Comparison of ENCODE assay signal across 1 cellular context in the genomic region with DNA sequence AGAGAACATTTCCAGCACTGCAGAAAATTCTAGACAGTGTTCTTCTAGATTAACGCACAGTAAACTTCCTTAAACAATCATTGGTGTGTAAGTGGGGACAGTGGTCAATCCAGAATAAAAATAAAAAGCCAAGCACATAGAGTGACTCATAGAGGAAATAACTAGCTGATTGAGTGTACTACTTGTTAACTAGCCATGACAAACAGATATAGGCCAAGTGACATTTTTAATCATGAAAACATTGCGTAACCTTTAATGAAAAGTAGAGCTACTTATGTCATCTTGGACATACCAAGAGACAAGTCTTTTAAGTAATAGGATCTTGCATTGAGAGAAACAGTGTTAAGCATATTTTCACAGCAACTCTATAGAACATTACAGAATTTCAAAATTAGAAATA.
A peak's percentile ranks its signal among the peaks of the same experiment; 100 is the strongest.
TF ChIP-seq lines count a peak whose summit lies in the region.

No MANE protein-coding gene starts in this region.

TF ChIP-seq in K562, 482 proteins besides CTCF, POLR2A, EP300 and RAD21 (continued from another document and continues in another):
- TF ChIP-seq ZNF449 (CRISPR knock-in tag; IDR thresholded peaks at IDR 0.05) (no peak), SAP30 (IDR thresholded peaks at IDR 0.05; ENCODE audit: borderline replicate concordance, insufficient read depth, low read depth, low read length, poor library complexity, severe bottlenecking) (no peak), TRIM25 (IDR thresholded peaks at IDR 0.05; ENCODE audit: borderline replicate concordance) (no peak), MTA3 (IDR thresholded peaks at IDR 0.05; ENCODE audit: borderline replicate concordance) (no peak), CHD2 (IDR thresholded peaks at IDR 0.05; ENCODE audit: low read depth, low read length) (no peak), FOXO4 (CRISPR knock-in tag; IDR thresholded peaks at IDR 0.05) (no peak), ELK3 (CRISPR knock-in tag; IDR thresholded peaks at IDR 0.05) (no peak), ZNF3 (CRISPR knock-in tag; IDR thresholded peaks at IDR 0.05) (no peak), TEAD1 (CRISPR knock-in tag; IDR thresholded peaks at IDR 0.05) (no peak), ATF3 (IDR thresholded peaks at IDR 0.05) (peak; percentile 85), ATF3 (CRISPR knock-in tag; conservative IDR thresholded peaks at IDR 0.05) (no peak), PRPF4 (IDR thresholded peaks at IDR 0.05; ENCODE audit: insufficient read depth, low read depth, low read length, poor library complexity, severe bottlenecking) (no peak), HMG20A (CRISPR knock-in tag; conservative IDR thresholded peaks at IDR 0.05) (no peak), POLR2B (IDR thresholded peaks at IDR 0.05; ENCODE audit: low read depth, partially characterized antibody) (no peak), MECOM (CRISPR knock-in tag; IDR thresholded peaks at IDR 0.05) (no peak), DPF2 (IDR thresholded peaks at IDR 0.05) (peak; percentile 47; the same call in 1 of the 2 replicates), HMBOX1 (IDR thresholded peaks at IDR 0.05) (peak; percentile 98), ZNF408 (CRISPR knock-in tag; IDR thresholded peaks at IDR 0.05; ENCODE audit: low read depth) (no peak), FOXP1 (CRISPR knock-in tag; IDR thresholded peaks at IDR 0.05) (no peak), CEBPB (tag; IDR thresholded peaks at IDR 0.05) (peak; percentile 96), ZNF143 (CRISPR knock-in tag; IDR thresholded peaks at IDR 0.05) (no peak), FOS (IDR thresholded peaks at IDR 0.05; ENCODE audit: extremely low read depth, insufficient read length) (peak; percentile 2), FOSL1 (tag; conservative IDR thresholded peaks at IDR 0.05) (peak; percentile 80), TCF3 (CRISPR knock-in tag; IDR thresholded peaks at IDR 0.05) (no peak), CBFB (CRISPR knock-in tag; IDR thresholded peaks at IDR 0.05) (no peak), MCM2 (IDR thresholded peaks at IDR 0.05; ENCODE audit: low read depth) (no peak), RFX1 (IDR thresholded peaks at IDR 0.05) (no peak), ZNF699 (CRISPR knock-in tag; IDR thresholded peaks at IDR 0.05; ENCODE audit: insufficient replicate concordance) (no peak), SMARCE1 (IDR thresholded peaks at IDR 0.05) (peak; percentile 21; the same call in 1 of the 2 replicates), SRSF7 (optimal IDR thresholded peaks at IDR 0.05; ENCODE audit: low read depth, low read length) (no peak), ZC3H11A (IDR thresholded peaks at IDR 0.05; ENCODE audit: low read depth, low read length) (no peak), ARID1B (IDR thresholded peaks at IDR 0.05) (0 out of 2 replicates have a peak, but pooled peaks have one; percentile 24), NFE2 (IDR thresholded peaks at IDR 0.05; ENCODE audit: low read depth) (no peak), MEF2A (IDR thresholded peaks at IDR 0.05; ENCODE audit: control insufficient read depth, low read depth, low read length) (no peak)
- TF ChIP-seq, protein P1, sequence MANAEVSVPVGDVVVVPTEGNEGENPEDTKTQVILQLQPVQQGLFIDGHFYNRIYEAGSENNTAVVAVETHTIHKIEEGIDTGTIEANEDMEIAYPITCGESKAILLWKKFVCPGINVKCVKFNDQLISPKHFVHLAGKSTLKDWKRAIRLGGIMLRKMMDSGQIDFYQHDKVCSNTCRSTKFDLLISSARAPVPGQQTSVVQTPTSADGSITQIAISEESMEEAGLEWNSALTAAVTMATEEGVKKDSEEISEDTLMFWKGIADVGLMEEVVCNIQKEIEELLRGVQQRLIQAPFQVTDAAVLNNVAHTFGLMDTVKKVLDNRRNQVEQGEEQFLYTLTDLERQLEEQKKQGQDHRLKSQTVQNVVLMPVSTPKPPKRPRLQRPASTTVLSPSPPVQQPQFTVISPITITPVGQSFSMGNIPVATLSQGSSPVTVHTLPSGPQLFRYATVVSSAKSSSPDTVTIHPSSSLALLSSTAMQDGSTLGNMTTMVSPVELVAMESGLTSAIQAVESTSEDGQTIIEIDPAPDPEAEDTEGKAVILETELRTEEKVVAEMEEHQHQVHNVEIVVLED (CRISPR knock-in tag; IDR thresholded peaks at IDR 0.05), result no peak
- TF ChIP-seq, protein P2, sequence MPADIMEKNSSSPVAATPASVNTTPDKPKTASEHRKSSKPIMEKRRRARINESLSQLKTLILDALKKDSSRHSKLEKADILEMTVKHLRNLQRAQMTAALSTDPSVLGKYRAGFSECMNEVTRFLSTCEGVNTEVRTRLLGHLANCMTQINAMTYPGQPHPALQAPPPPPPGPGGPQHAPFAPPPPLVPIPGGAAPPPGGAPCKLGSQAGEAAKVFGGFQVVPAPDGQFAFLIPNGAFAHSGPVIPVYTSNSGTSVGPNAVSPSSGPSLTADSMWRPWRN (IDR thresholded peaks at IDR 0.05; ENCODE audit: low read depth), result no peak
- TF ChIP-seq, protein P3, sequence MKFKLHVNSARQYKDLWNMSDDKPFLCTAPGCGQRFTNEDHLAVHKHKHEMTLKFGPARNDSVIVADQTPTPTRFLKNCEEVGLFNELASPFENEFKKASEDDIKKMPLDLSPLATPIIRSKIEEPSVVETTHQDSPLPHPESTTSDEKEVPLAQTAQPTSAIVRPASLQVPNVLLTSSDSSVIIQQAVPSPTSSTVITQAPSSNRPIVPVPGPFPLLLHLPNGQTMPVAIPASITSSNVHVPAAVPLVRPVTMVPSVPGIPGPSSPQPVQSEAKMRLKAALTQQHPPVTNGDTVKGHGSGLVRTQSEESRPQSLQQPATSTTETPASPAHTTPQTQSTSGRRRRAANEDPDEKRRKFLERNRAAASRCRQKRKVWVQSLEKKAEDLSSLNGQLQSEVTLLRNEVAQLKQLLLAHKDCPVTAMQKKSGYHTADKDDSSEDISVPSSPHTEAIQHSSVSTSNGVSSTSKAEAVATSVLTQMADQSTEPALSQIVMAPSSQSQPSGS (CRISPR knock-in tag; IDR thresholded peaks at IDR 0.05), result no peak
- TF ChIP-seq, protein P4, sequence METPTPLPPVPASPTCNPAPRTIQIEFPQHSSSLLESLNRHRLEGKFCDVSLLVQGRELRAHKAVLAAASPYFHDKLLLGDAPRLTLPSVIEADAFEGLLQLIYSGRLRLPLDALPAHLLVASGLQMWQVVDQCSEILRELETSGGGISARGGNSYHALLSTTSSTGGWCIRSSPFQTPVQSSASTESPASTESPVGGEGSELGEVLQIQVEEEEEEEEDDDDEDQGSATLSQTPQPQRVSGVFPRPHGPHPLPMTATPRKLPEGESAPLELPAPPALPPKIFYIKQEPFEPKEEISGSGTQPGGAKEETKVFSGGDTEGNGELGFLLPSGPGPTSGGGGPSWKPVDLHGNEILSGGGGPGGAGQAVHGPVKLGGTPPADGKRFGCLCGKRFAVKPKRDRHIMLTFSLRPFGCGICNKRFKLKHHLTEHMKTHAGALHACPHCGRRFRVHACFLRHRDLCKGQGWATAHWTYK (CRISPR knock-in tag; IDR thresholded peaks at IDR 0.05), result no peak
- TF ChIP-seq, protein P5, sequence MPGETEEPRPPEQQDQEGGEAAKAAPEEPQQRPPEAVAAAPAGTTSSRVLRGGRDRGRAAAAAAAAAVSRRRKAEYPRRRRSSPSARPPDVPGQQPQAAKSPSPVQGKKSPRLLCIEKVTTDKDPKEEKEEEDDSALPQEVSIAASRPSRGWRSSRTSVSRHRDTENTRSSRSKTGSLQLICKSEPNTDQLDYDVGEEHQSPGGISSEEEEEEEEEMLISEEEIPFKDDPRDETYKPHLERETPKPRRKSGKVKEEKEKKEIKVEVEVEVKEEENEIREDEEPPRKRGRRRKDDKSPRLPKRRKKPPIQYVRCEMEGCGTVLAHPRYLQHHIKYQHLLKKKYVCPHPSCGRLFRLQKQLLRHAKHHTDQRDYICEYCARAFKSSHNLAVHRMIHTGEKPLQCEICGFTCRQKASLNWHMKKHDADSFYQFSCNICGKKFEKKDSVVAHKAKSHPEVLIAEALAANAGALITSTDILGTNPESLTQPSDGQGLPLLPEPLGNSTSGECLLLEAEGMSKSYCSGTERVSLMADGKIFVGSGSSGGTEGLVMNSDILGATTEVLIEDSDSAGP (CRISPR knock-in tag; IDR thresholded peaks at IDR 0.05), result no peak
- TF ChIP-seq, protein P6, sequence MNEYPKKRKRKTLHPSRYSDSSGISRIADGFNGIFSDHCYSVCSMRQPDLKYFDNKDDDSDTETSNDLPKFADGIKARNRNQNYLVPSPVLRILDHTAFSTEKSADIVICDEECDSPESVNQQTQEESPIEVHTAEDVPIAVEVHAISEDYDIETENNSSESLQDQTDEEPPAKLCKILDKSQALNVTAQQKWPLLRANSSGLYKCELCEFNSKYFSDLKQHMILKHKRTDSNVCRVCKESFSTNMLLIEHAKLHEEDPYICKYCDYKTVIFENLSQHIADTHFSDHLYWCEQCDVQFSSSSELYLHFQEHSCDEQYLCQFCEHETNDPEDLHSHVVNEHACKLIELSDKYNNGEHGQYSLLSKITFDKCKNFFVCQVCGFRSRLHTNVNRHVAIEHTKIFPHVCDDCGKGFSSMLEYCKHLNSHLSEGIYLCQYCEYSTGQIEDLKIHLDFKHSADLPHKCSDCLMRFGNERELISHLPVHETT (CRISPR knock-in tag; conservative IDR thresholded peaks at IDR 0.05 in 1 of 2, IDR thresholded peaks at IDR 0.05 in 1 of 2), result no peak
